ENCODE assay signal across 8 cellular contexts in genomic region chr16:3123986-3124886, GRCh38. TPM values are rescaled to one million over a fixed set of nuclear protein-coding genes. Genes with fewer than 3 reads are reported as not detected.
DNase-seq lines count a peak whose midpoint lies in the region; ATAC-seq and FAIRE-seq lines count a peak whose summit lies in the region.

No MANE protein-coding gene starts in this region.

- no peaks in the 10 kb centered on the region for H3K27me3 ChIP-seq in BLaER1 treated with 17β-estradiol and CSF1 and Interleukin-3, amounts not matched to agents 10 nM and 100 nM

- CTCF ChIA-PET in activated CD4-positive, alpha-beta T cell treated with anti-CD3 and anti-CD28 coated beads for 36 hours (lab: Charles Lee), result interaction anchor here (0.5 to 8.7 kb wide), 7 partner anchors 10 to 120 kb away, joined by 3 to 104 read pairs (median 7); partner anchors contain the start of genes ZNF213 and ZSCAN10

- ATAC-seq in HG03442 (IDR thresholded peaks at IDR 0.05; ENCODE audit: unreplicated experiment) (peak; percentile 81), left lobe of liver (peak; percentile 97)
- peak; percentile 92 for ATAC-seq in activated CD4-positive, alpha-beta T cell treated with anti-CD3 and anti-CD28 coated beads for 36 hours

- peak; percentile 95 for DNase-seq in GM19239 (ENCODE audit: insufficient read length, low spot score)
- DNase-seq in NCI-H510A treated with DMSO at 0.1 percent for 48 hours (lab: John Stamatoyannopoulos, UW), result peak; percentile 87
- peak; percentile 99 for DNase-seq in activated CD4-positive, alpha-beta T cell treated with anti-CD3 and anti-CD28 coated beads for 36 hours
- DNase-seq in left lobe of liver (ENCODE audit: low spot score), result peak; percentile 96
- peak; percentile 98 to 99 for DNase-seq in stimulated activated CD4-positive, alpha-beta T cell treated with anti-CD3 and anti-CD28 coated beads, Interleukin-2, amount 100 ng/mL, for 24 hours

- FAIRE-seq in GM19239 (lab: Jason Lieb, UNC), result peak; percentile 94

- no peaks in the 10 kb centered on the region; a peak in 1 of 22 replicates for H4K20me1 ChIP-seq in BLaER1 treated with 17β-estradiol and CSF1 and Interleukin-3, amounts not matched to agents 10 nM and 100 nM

- no peaks in the 10 kb centered on the region for H3K9me3 ChIP-seq in BLaER1 treated with 17β-estradiol and CSF1 and Interleukin-3, amounts not matched to agents 10 nM and 100 nM (replicated peaks in 1 of 11)

- H3K36me3 Mint-ChIP-seq in activated CD4-positive, alpha-beta T cell treated with anti-CD3 and anti-CD28 coated beads for 36 hours (ENCODE audit: low read depth), result peaks cover 12% of the 10 kb centered on the region

- peak overlapping the region in 10 of 11 experiments; percentile 37 to 76 (median 70); a peak in 21 of 22 replicates for H3K27ac ChIP-seq in BLaER1 treated with 17β-estradiol and CSF1 and Interleukin-3, amounts not matched to agents 10 nM and 100 nM
- peak overlapping the region; percentile 79 for H3K27ac ChIP-seq in cingulate gyrus (ENCODE audit: low read depth, low read length)

- H3K9ac ChIP-seq in BLaER1 treated with 17β-estradiol and CSF1 and Interleukin-3, amounts not matched to agents 10 nM and 100 nM, result peak overlapping the region; percentile 62 to 81 (median 78)

- intact Hi-C loops in activated CD4-positive, alpha-beta T cell treated with anti-CD3 and anti-CD28 coated beads for 36 hours (cut with DNase I, micrococcal nuclease), result loop anchor here (1.0 kb wide), 12 partner anchors 10 to 277 kb away; partner anchors contain the start of genes IL32 (in 1 of the 2), PKMYT1 (in 1 of the 2), THOC6 (in 1 of the 2) and ZNF174 (in 1 of the 2)

- peak overlapping the region; percentile 90 for H3K27ac Mint-ChIP-seq in activated CD4-positive, alpha-beta T cell treated with anti-CD3 and anti-CD28 coated beads for 36 hours

- H3K27me3 Mint-ChIP-seq in activated CD4-positive, alpha-beta T cell treated with anti-CD3 and anti-CD28 coated beads for 36 hours, result no peaks in the 10 kb centered on the region

- H3K4me1 ChIP-seq in BLaER1 treated with 17β-estradiol and CSF1 and Interleukin-3, amounts not matched to agents 10 nM and 100 nM, result peaks cover 25 to 42% (median 36%) of the 10 kb centered on the region in 10 experiments

- H3K4me3 Mint-ChIP-seq in activated CD4-positive, alpha-beta T cell treated with anti-CD3 and anti-CD28 coated beads for 36 hours, result peak overlapping the region; percentile 90

- peak overlapping the region; percentile 65 to 78 (median 68) for H3K4me3 ChIP-seq in BLaER1 treated with 17β-estradiol and CSF1 and Interleukin-3, amounts not matched to agents 10 nM and 100 nM

- peaks cover 30% of the 10 kb centered on the region for H3K4me1 Mint-ChIP-seq in activated CD4-positive, alpha-beta T cell treated with anti-CD3 and anti-CD28 coated beads for 36 hours

- H3K36me3 ChIP-seq in BLaER1 treated with 17β-estradiol and CSF1 and Interleukin-3, amounts not matched to agents 10 nM and 100 nM, result peaks cover 4 to 28% (median 16%) of the 10 kb centered on the region in 11 experiments; a peak in 16 of 22 replicates

- H3K4me2 ChIP-seq in BLaER1 treated with 17β-estradiol and CSF1 and Interleukin-3, amounts not matched to agents 10 nM and 100 nM, result peak overlapping the region; percentile 91 to 100 (median 99)

- POLR2A ChIA-PET in activated CD4-positive, alpha-beta T cell treated with anti-CD3 and anti-CD28 coated beads for 36 hours (lab: Charles Lee), result interaction anchor here (0.6 to 1.1 kb wide), 3 partner anchors 11 to 365 kb away, joined by 4 to 7 read pairs (median 4); partner anchors contain the start of gene ZNF213

- no peaks in the 10 kb centered on the region for H3K9me3 Mint-ChIP-seq in activated CD4-positive, alpha-beta T cell treated with anti-CD3 and anti-CD28 coated beads for 36 hours (ENCODE audit: low read depth)

RNA-seq across cellular contexts. Expression of gene ZNF213, which starts 10.6 kb away (rescaled TPM):
- 1 to 10 TPM; 7.6 to 8.3 TPM for total RNA-seq in activated CD4-positive, alpha-beta T cell treated with anti-CD3 and anti-CD28 coated beads for 36 hours
- 2.7 TPM for total RNA-seq in left lobe of liver

RNA-seq across cellular contexts. Expression of gene ZNF205, which starts 11.8 kb away (rescaled TPM):
- under 1 TPM; 0.21 to 0.32 TPM for total RNA-seq in activated CD4-positive, alpha-beta T cell treated with anti-CD3 and anti-CD28 coated beads for 36 hours
- 7.0 TPM for total RNA-seq in left lobe of liver

RNA-seq across cellular contexts. Expression of gene ZSCAN10, which starts 25.1 kb away (rescaled TPM):
- under 1 TPM; 0.11 to 0.30 TPM for total RNA-seq in activated CD4-positive, alpha-beta T cell treated with anti-CD3 and anti-CD28 coated beads for 36 hours
- total RNA-seq in left lobe of liver, result 0.10 TPM

RNA-seq across cellular contexts. Expression of gene IL32, which starts 58.8 kb away (rescaled TPM):
- 1,000 to 10,000 TPM; 1,864 to 2,360 TPM for total RNA-seq in activated CD4-positive, alpha-beta T cell treated with anti-CD3 and anti-CD28 coated beads for 36 hours
- 172 TPM for total RNA-seq in left lobe of liver

Comparison
In these comparisons a context has a peak if more than half of its experiments do, and no peak if none do; other contexts are left out.
1. Peak in every context shown above with its lines: DNase-seq, ATAC-seq, H3K4me3 ChIP-seq and H3K27ac ChIP-seq.